22 cellular contexts compared by ENCODE assay signal in the genomic region with DNA sequence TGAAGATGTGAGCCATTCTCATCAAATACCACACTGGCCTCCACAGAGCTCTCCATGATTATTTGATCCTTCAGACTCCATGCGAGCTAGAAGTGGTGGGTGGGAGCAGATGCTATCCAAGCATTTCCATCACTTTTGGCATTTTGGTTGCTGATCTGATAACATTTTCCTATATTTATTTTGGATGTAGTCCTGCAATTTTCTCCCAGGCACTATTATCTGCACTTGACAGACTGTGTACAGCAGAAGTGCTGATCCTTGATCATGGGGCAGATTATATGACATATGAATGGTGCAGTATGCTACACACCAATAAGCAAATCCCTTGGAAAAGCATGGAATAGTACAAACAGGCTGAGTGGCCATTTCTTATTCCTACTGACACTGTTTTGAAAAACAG.
"Had no signal": no experiment of that assay in that cellular context is flagged by ENCODE, and none has a peak within 500 bp of the region (broad histone marks: within the 10 kb centered on the region; RNA-seq: fewer than 3 reads in every experiment).

No MANE protein-coding gene starts in this region.

- H3K27ac ChIP-seq: colonic mucosa, epithelial cell of prostate, esophagus squamous epithelium, gastrocnemius medialis, heart right ventricle, left lung, lower lobe of right lung had no signal

- H3K36me3 ChIP-seq: colonic mucosa, esophagus squamous epithelium, gastrocnemius medialis, heart right ventricle, left lung, lower lobe of right lung had no signal

- H3K4me3 ChIP-seq: colonic mucosa, esophagus squamous epithelium, gastrocnemius medialis, heart right ventricle, left lung, lower lobe of right lung, mucosa of descending colon had no signal

- H3K9me3 ChIP-seq: colonic mucosa, esophagus squamous epithelium, gastrocnemius medialis, left lung, lower lobe of right lung, mucosa of descending colon had no signal

- H3K4me1 ChIP-seq: colonic mucosa, esophagus squamous epithelium, gastrocnemius medialis, heart right ventricle, left lung, lower lobe of right lung had no signal

- H3K27me3 ChIP-seq: colonic mucosa, esophagus squamous epithelium, gastrocnemius medialis, heart right ventricle, left lung had no signal

- DNase-seq: colonic mucosa; cortex of kidney; effector CD8-positive, alpha-beta T cell; effector memory CD8-positive, alpha-beta T cell; endodermal cell; erythroblast; esophagus squamous epithelium; foreskin fibroblast; foreskin melanocyte; gastrocnemius medialis; glutamatergic neuron; head of caudate nucleus; heart right ventricle; hippocampal formation; left cardiac atrium; left lung; left ventricle myocardium superior; lower lobe of right lung; mesenchymal stem cell; mucosa of descending colon; naive B cell had no signal
